In the genomic region with DNA sequence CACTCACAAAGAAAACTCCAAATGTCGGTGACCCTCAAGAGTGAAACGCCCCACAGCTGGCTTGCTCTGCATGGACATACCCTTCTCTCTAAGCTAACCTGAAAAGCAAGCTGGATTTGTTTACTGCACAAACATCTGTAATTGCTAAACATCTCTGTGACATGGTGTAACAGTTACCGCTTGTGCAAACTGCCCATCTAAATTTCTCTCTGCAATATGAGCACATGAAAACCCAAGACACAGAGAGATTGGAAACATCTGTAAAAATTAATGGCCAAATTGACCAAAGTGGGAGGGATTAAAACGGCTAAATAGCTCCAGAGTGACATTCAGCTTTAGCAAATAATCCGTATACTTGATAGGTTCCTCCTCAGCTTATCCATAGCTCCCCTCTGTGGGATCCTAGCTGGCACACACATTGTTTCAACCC, we compare ENCODE assay signal across 9 cellular contexts.
DNase-seq lines count a peak whose midpoint lies in the region; ATAC-seq and TF ChIP-seq lines count a peak whose summit lies in the region.
"Had no signal": no experiment of that assay in that cellular context is flagged by ENCODE, and none has a peak within 500 bp of the region (broad histone marks: within the 10 kb centered on the region; RNA-seq: fewer than 3 reads in every experiment).

No MANE protein-coding gene starts in this region.

- no peaks in the 10 kb centered on the region for H3K36me3 ChIP-seq in gastrocnemius medialis

- peak overlapping the region; percentile 47 for H3K4me3 ChIP-seq in fibroblast of villous mesenchyme (ENCODE audit: low read depth, low read length)
- no peak overlapping the region for H3K4me3 ChIP-seq in gastrocnemius medialis

- no peaks in the 10 kb centered on the region for H3K27me3 ChIP-seq in gastrocnemius medialis

- ATAC-seq in gastrocnemius medialis: peak; percentile 51 to 62
- ATAC-seq: activated CD4-positive, alpha-beta T cell treated with anti-CD3 and anti-CD28 coated beads for 36 hours had no signal

- H3K9me3 ChIP-seq in gastrocnemius medialis: no peaks in the 10 kb centered on the region

- H3K27ac ChIP-seq in gastrocnemius medialis: peak overlapping the region in 3 of 4 donors; percentile 16 to 34 (median 19)

- TF ChIP-seq POLR2A in gastrocnemius medialis (IDR thresholded peaks at IDR 0.05): no peak

- peak; percentile 62 for DNase-seq in GM04504 (ENCODE audit: low read depth)
- DNase-seq in SW480 (ENCODE audit: low spot score): peak; percentile 23
- DNase-seq in fibroblast of villous mesenchyme (ENCODE audit: low read depth): peak; percentile 88
- DNase-seq in gastrocnemius medialis: peak in 1 of 2 donors; percentile 30
- no peak for DNase-seq in G401 (ENCODE audit: low spot score)
- no peak for DNase-seq in MV-4-11 (lab: John Stamatoyannopoulos, UW)
- DNase-seq in NCI-H1092 (lab: John Stamatoyannopoulos, UW): no peak
- DNase-seq in foreskin melanocyte: no peak
- DNase-seq: activated CD4-positive, alpha-beta T cell treated with anti-CD3 and anti-CD28 coated beads for 36 hours had no signal

- in situ Hi-C loops in gastrocnemius medialis (cut with MboI; ENCODE audit: low sequenced_read_pairs in 4 of 4): no loop called here
- in situ Hi-C loops in G401 (cut with HindIII; ENCODE audit: low sequenced_read_pairs): no loop called here

- no peaks in the 10 kb centered on the region for H3K4me1 ChIP-seq in gastrocnemius medialis

- TF ChIP-seq CTCF in fibroblast of villous mesenchyme (IDR thresholded peaks at IDR 0.05; ENCODE audit: insufficient read depth, low read depth, low read length): no peak
- no peak for TF ChIP-seq CTCF in gastrocnemius medialis (IDR thresholded peaks at IDR 0.05 in 4 of 5, conservative IDR thresholded peaks at IDR 0.05 in 1 of 5)

- intact Hi-C loops in gastrocnemius medialis (cut with DNase I; ENCODE audit: low total_unique reads): no loop called here

Comparison
In these comparisons a context has a peak if more than half of its experiments do, and no peak if none do; other contexts are left out.
1. DNase-seq: peak in GM04504 (single experiment), SW480 (single experiment) and fibroblast of villous mesenchyme (single experiment); none in G401 (single experiment), MV-4-11 (single experiment), NCI-H1092 (single experiment) and foreskin melanocyte (single experiment).